Comparison of ENCODE assay signal across 2 cellular contexts in genomic region chr1:235325139-235325538, GRCh38.
TF ChIP-seq lines count a peak whose summit lies in the region.

No MANE protein-coding gene starts in this region.

TF ChIP-seq in HepG2, 621 proteins besides CTCF, POLR2A, EP300 and RAD21 (continues in another document):
- TF ChIP-seq ZNF329 (CRISPR knock-in tag; IDR thresholded peaks at IDR 0.05; ENCODE audit: low read depth) (no peak), IKZF1 (IDR thresholded peaks at IDR 0.05) (no peak), MYC (CRISPR knock-in tag; IDR thresholded peaks at IDR 0.05; ENCODE audit: borderline replicate concordance) (no peak), MED1 (CRISPR knock-in tag; IDR thresholded peaks at IDR 0.05) (no peak), ESRRA (CRISPR knock-in tag; IDR thresholded peaks at IDR 0.05; ENCODE audit: low read depth) (no peak), ZNF652 (CRISPR knock-in tag; IDR thresholded peaks at IDR 0.05; ENCODE audit: borderline replicate concordance, low read depth) (no peak), RFXAP (CRISPR knock-in tag; IDR thresholded peaks at IDR 0.05; ENCODE audit: borderline replicate concordance) (no peak), ZBTB26 (CRISPR knock-in tag; IDR thresholded peaks at IDR 0.05; ENCODE audit: borderline replicate concordance) (no peak), MEIS2 (CRISPR knock-in tag; IDR thresholded peaks at IDR 0.05) (no peak), ARNT2 (CRISPR knock-in tag; IDR thresholded peaks at IDR 0.05; ENCODE audit: low read depth) (no peak), ZNF407 (CRISPR knock-in tag; IDR thresholded peaks at IDR 0.05; ENCODE audit: not compliant biosample characterization) (no peak), ZFP62 (CRISPR knock-in tag; IDR thresholded peaks at IDR 0.05) (no peak), MLLT10 (CRISPR knock-in tag; IDR thresholded peaks at IDR 0.05) (no peak), ZNF17 (CRISPR knock-in tag; IDR thresholded peaks at IDR 0.05) (no peak), IRF9 (CRISPR knock-in tag; IDR thresholded peaks at IDR 0.05; ENCODE audit: borderline replicate concordance) (no peak), ZNF569 (CRISPR knock-in tag; IDR thresholded peaks at IDR 0.05; ENCODE audit: borderline replicate concordance) (no peak)

TF ChIP-seq in liver, 16 proteins besides CTCF, POLR2A, EP300 and RAD21:
- TF ChIP-seq RXRA (IDR thresholded peaks at IDR 0.05) (no peak), SP1 (IDR thresholded peaks at IDR 0.05) (no peak), EGR1 (IDR thresholded peaks at IDR 0.05; ENCODE audit: low read depth in 2 of 2) (no peak), TAF1 (conservative IDR thresholded peaks at IDR 0.05) (no peak), ZBTB33 (IDR thresholded peaks at IDR 0.05) (no peak), HNF4G (IDR thresholded peaks at IDR 0.05) (no peak), ATF3 (IDR thresholded peaks at IDR 0.05) (no peak), NR2F2 (IDR thresholded peaks at IDR 0.05) (no peak), GABPA (IDR thresholded peaks at IDR 0.05 in 1 of 2, conservative IDR thresholded peaks at IDR 0.05 in 1 of 2) (no peak), YY1 (IDR thresholded peaks at IDR 0.05) (no peak)
TF ChIP-seq in liver: peak in this region for 0.
